In the genomic region with DNA sequence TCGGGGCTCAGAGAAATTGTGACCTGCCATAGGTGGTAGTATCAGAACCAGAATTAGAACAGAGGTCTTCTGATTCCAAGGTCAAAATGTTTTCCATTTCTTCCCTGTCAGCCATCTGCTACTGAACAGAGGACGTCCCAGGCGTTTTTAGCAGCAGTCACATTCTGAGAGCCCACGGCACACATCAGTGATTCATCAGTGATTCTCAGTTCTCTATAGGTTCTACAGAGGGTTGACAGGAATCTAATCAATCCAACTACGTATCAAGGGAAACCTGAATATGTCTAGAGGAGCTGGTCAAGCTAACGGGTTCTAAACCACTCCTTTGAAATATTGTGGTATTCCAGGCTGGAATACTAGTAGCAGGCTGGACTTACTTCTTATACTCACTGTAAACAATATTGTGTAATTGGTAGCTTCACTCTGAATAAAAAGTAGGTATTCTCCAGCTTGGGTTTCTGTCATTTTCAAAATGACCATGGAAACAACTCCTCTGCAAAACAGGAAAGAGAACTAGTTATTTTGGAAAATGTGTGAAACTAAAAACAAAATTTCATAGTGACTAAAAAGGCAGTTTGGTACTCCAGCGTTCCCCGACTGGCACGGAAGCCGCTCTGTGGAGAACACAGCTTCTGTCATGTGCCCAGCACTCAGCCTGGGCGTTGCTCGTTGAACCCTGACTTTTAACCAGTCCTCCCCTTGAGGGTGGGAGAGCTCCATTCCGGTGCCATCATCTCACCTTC, we compare ENCODE assay signal across 1 cellular context.
A peak's percentile ranks its signal among the peaks of the same experiment; 100 is the strongest.
TF ChIP-seq lines count a peak whose summit lies in the region.

No MANE protein-coding gene starts in this region.

TF ChIP-seq in GM12878, 131 proteins besides CTCF, POLR2A, EP300 and RAD21 (continued from another document):
- TF ChIP-seq FOXM1 (IDR thresholded peaks at IDR 0.05; ENCODE audit: low read depth, low read length), result peak; percentile 68
